In the genomic region with DNA sequence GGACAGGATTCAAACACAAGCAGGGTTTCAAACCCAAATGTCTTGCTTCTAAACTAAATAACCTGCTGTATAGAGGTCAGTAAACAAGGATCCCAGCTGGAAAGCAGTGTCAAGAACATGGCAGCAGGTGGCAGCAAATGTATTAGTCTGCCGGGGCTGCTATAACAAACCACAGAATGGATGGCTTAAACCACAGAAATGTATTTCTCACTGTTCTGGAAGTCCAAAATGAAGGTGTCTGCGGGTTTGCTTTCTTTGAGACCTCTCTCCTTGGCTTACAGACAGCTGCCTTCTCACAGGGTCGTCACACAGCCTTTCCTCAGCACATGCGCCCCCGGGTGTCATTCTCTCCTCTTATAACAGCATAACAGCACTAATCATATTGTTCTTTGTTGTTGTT, we compare ENCODE assay signal across 8 cellular contexts.
DNase-seq lines count a peak whose midpoint lies in the region; ATAC-seq and TF ChIP-seq lines count a peak whose summit lies in the region.

No MANE protein-coding gene starts in this region.

- no peaks in the 10 kb centered on the region for H3K4me1 ChIP-seq in effector memory CD4-positive, alpha-beta T cell (ENCODE audit: control insufficient read depth, insufficient read depth, low read length, poor library complexity, severe bottlenecking)

- no peak overlapping the region for H3K27ac ChIP-seq in effector memory CD4-positive, alpha-beta T cell (ENCODE audit: insufficient read depth, low read length, poor library complexity, severe bottlenecking)

- TF ChIP-seq CTCF in GM13976 (IDR thresholded peaks at IDR 0.05; ENCODE audit: borderline replicate concordance, control extremely low read depth, extremely low read depth, insufficient read depth, missing control alignments) = peak; percentile 29

- H3K4me3 ChIP-seq in Jurkat, Clone E6-1 (ENCODE audit: low read length) = no peak overlapping the region
- H3K4me3 ChIP-seq in effector memory CD4-positive, alpha-beta T cell (ENCODE audit: insufficient read depth, low read depth, low read length, poor library complexity, severe bottlenecking) = no peak overlapping the region

- no peaks in the 10 kb centered on the region for H3K27me3 ChIP-seq in effector memory CD4-positive, alpha-beta T cell (replicated peaks; ENCODE audit: control insufficient read depth, insufficient read depth, low read length, poor library complexity, severe bottlenecking)

- intact Hi-C loops in sciatic nerve (cut with DNase I) = no loop called here

- in situ Hi-C loops in GM13976 (cut with MboI; ENCODE audit: low sequenced_read_pairs, unreplicated experiment) = loop anchor here (25.0 kb wide), 1 partner anchor 121 kb away; a partner anchor contains a TSS

- ATAC-seq in SK-N-SH treated with all-trans-retinoic acid at 6 μM for 48 hours (peak; percentile 89), sciatic nerve (peak; percentile 55)

- no peaks in the 10 kb centered on the region for H3K9me3 ChIP-seq in effector memory CD4-positive, alpha-beta T cell (ENCODE audit: control insufficient read depth, low read length)

- no peaks in the 10 kb centered on the region for H3K36me3 ChIP-seq in effector memory CD4-positive, alpha-beta T cell (ENCODE audit: control insufficient read depth, insufficient read depth, low read length)

- peak; percentile 32 for DNase-seq in AG20443 (ENCODE audit: low spot score)
- peak; percentile 6 for DNase-seq in GM13976 (ENCODE audit: low spot score)
- peak; percentile 45 for DNase-seq in Jurkat, Clone E6-1 (ENCODE audit: low read depth, low spot score)
- DNase-seq in glomerular visceral epithelial cell (ENCODE audit: extremely low spot score) = peak; percentile 52
- DNase-seq in sciatic nerve (ENCODE audit: low spot score) = no peak
- no peak for DNase-seq in effector memory CD4-positive, alpha-beta T cell
- DNase-seq in NCI-H1436 treated with DMSO at 0.1 percent for 48 hours (lab: John Stamatoyannopoulos, UW) = no peak

TF ChIP-seq in SK-N-SH treated with all-trans-retinoic acid at 6 μM for 48 hours, 23 proteins besides CTCF, POLR2A, EP300 and RAD21:
- TF ChIP-seq GLIS3 (CRISPR knock-in tag; IDR thresholded peaks at IDR 0.05) = no peak
- TF ChIP-seq CSDC2 (CRISPR knock-in tag; IDR thresholded peaks at IDR 0.05) = no peak

Comparison
In these comparisons a context has a peak if more than half of its experiments do, and no peak if none do; other contexts are left out.
1. DNase-seq: peak in AG20443 (single experiment), GM13976 (single experiment), Jurkat, Clone E6-1 (single experiment) and glomerular visceral epithelial cell (single experiment); none in sciatic nerve (single experiment), effector memory CD4-positive, alpha-beta T cell (0 of 3) and NCI-H1436 treated with DMSO at 0.1 percent for 48 hours (single experiment).